27 cellular contexts compared by ENCODE assay signal in genomic region chr11:43516316-43516820, GRCh38.
DNase-seq lines count a peak whose midpoint lies in the region; FAIRE-seq lines count a peak whose summit lies in the region.
"Had no signal": no experiment of that assay in that cellular context is flagged by ENCODE, and none has a peak within 500 bp of the region (broad histone marks: within the 10 kb centered on the region; RNA-seq: fewer than 3 reads in every experiment).

No MANE protein-coding gene starts in this region.

- H3K4me1 ChIP-seq in NT2/D1 (ENCODE audit: insufficient read depth, insufficient read length): peaks cover 14% of the 10 kb centered on the region
- H3K4me1 ChIP-seq: uterus had no signal

- H3K9me3 ChIP-seq in NT2/D1 (ENCODE audit: insufficient read depth, low read length): peaks cover 5% of the 10 kb centered on the region; the same call in 1 of the 2 replicates
- H3K9me3 ChIP-seq: uterus had no signal

- no peaks in the 10 kb centered on the region for H3K27me3 ChIP-seq in NT2/D1 (ENCODE audit: insufficient read depth, insufficient read length)
- H3K27me3 ChIP-seq: uterus had no signal

- H3K36me3 ChIP-seq in NT2/D1 (ENCODE audit: insufficient read depth, insufficient read length, low read length): no peaks in the 10 kb centered on the region
- H3K36me3 ChIP-seq: uterus had no signal

- FAIRE-seq in GM19239 (lab: Jason Lieb, UNC): no peak
- FAIRE-seq: A204.1, bronchial epithelial cell, H54 had no signal

- no peak overlapping the region for H3K4me3 ChIP-seq in NT2/D1 (ENCODE audit: insufficient read length, low read depth)
- H3K4me3 ChIP-seq: uterus had no signal

- DNase-seq in NCI-H748 (lab: John Stamatoyannopoulos, UW; ENCODE audit: unreplicated experiment) (peak; percentile 36), NCI-H748 treated with DMSO at 0.1 percent for 48 hours (lab: John Stamatoyannopoulos, UW) (no peak), NT2/D1 (ENCODE audit: low read depth, low spot score) (peak; percentile 40), iPS-NIHi11 (ENCODE audit: low spot score) (peak; percentile 69), retina (peak; percentile 80), RPMI8226 (no peak), T-helper 2 cell (no peak), GM19239 (ENCODE audit: insufficient read length, low spot score) (no peak)
- DNase-seq: activated CD4-positive, alpha-beta T cell treated with anti-CD3 and anti-CD28 coated beads for 4 hours; activated CD8-positive, alpha-beta memory T cell treated with anti-CD3 and anti-CD28 coated beads for 24 hours; activated T-cell treated with anti-CD3 and anti-CD28 coated beads for 4 hours; CD4-positive, CD25-positive, alpha-beta regulatory T cell; effector CD4-positive, alpha-beta T cell; hippocampal formation; immature natural killer cell; NCI-H1436; NCI-H2107; SHP77 treated with DMSO at 0.1 percent for 48 hours; stimulated activated CD4-positive, alpha-beta T cell treated with anti-CD3 and anti-CD28 coated beads, Interleukin-12 subunit alpha, Interleukin-12 subunit beta, amount 100 ng/mL, for 4 hours; stimulated activated CD4-positive, alpha-beta T cell treated with anti-CD3 and anti-CD28 coated beads, Interleukin-2, amount 100 ng/mL, for 48 hours; stimulated activated naive CD8-positive, alpha-beta T cell treated with anti-CD3 and anti-CD28 coated beads, Interleukin-15, amount 100 ng/mL, for 72 hours; SW 1271; T1000; uterus had no signal

- H3K9ac ChIP-seq in NT2/D1 (ENCODE audit: insufficient read length, low read depth): no peak overlapping the region

Comparison
In these comparisons a context has a peak if more than half of its experiments do, and no peak if none do; other contexts are left out.
1. DNase-seq: peak in NCI-H748 (single experiment), NT2/D1 (single experiment), iPS-NIHi11 (single experiment) and retina (single experiment); none in NCI-H748 treated with DMSO at 0.1 percent for 48 hours (single experiment), RPMI8226 (single experiment), T-helper 2 cell (0 of 5) and GM19239 (single experiment).